In the genomic region with DNA sequence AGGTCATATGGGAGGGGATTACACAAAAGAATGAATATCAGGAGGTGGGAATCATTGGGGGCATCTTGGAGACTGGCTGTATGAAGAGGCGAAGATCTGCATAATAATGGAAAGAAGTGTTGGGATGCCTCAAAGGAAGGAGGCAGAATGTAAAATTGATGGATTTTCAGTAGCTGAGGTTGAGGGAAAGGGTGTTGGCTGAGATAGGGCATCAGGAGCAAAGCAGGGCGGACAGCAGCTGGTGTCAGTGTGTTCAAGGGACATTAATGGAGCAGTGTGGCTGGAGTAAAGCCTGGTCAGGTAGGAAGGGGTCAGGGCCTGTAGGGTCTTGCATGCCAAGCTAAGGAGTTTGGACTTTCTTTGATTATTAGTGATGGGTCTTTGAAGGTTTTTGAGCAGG, we compare ENCODE assay signal across 13 cellular contexts.
DNase-seq lines count a peak whose midpoint lies in the region; ATAC-seq and TF ChIP-seq lines count a peak whose summit lies in the region.
"Had no signal": no experiment of that assay in that cellular context is flagged by ENCODE, and none has a peak within 500 bp of the region (broad histone marks: within the 10 kb centered on the region; RNA-seq: fewer than 3 reads in every experiment).

No MANE protein-coding gene starts in this region.

- H2AFZ ChIP-seq in GM23338 = no peak overlapping the region

- H3K27me3 Mint-ChIP-seq in CD14-positive monocyte (ENCODE audit: low read depth in 3 of 3) (peaks cover 0 to 2% (median 1%) of the 10 kb centered on the region in 3 donors), GM23338 (ENCODE audit: insufficient read depth, low read depth, poor library complexity) (no peaks in the 10 kb centered on the region), naive B cell (no peaks in the 10 kb centered on the region)
- H3K27me3 Mint-ChIP-seq in activated T-helper 2 cell treated with anti-CD3 and anti-CD28 coated beads, Interferon-gamma antibody, Interleukin-2, Interleukin-4, amounts not matched to agents 10 μg/mL and 5 μg/mL and 100 μg/mL, durations not matched to agents 14 hours and 24 hours and 36 hours (ENCODE audit: low read depth) = no peaks in the 10 kb centered on the region

- peak overlapping the region; percentile 37 to 89 (median 58) for H3K27ac Mint-ChIP-seq in CD14-positive monocyte
- no peak overlapping the region for H3K27ac Mint-ChIP-seq in GM23338
- H3K27ac Mint-ChIP-seq in activated T-helper 2 cell treated with anti-CD3 and anti-CD28 coated beads, Interferon-gamma antibody, Interleukin-2, Interleukin-4, amounts not matched to agents 10 μg/mL and 5 μg/mL and 100 μg/mL, durations not matched to agents 14 hours and 24 hours and 36 hours = peak overlapping the region; percentile 34
- H3K27ac Mint-ChIP-seq in naive B cell = peak overlapping the region; percentile 61 to 93 (median 88)

- no peak overlapping the region for H3K27ac ChIP-seq in GM23338 (ENCODE audit: low read depth)
- no peak overlapping the region for H3K27ac ChIP-seq in colonic mucosa
- no peak overlapping the region for H3K27ac ChIP-seq in thyroid gland

- H3K9me3 ChIP-seq in colonic mucosa (no peaks in the 10 kb centered on the region), thyroid gland (no peaks in the 10 kb centered on the region)
- H3K9me3 ChIP-seq: left lung had no signal

- ATAC-seq in GM23338 = no peak
- no peak for ATAC-seq in naive B cell (ENCODE audit: low read depth in 2 of 2)

- intact Hi-C loops in CD14-positive monocyte (cut with micrococcal nuclease) = no loop called here
- intact Hi-C loops in activated T-helper 2 cell treated with anti-CD3 and anti-CD28 coated beads, Interferon-gamma antibody, Interleukin-2, Interleukin-4, amounts not matched to agents 10 μg/mL and 5 μg/mL and 100 μg/mL, durations not matched to agents 14 hours and 24 hours and 36 hours (cut with micrococcal nuclease) = no loop called here
- intact Hi-C loops in colonic mucosa (cut with DNase I) = no loop called here
- intact Hi-C loops in thyroid gland (cut with DNase I) = no loop called here

- peaks cover 21% of the 10 kb centered on the region for H3K4me1 ChIP-seq in GM23338 (ENCODE audit: insufficient read depth)
- peaks cover 8% of the 10 kb centered on the region for H3K4me1 ChIP-seq in colonic mucosa
- H3K4me1 ChIP-seq in thyroid gland = peaks cover 12 to 37% of the 10 kb centered on the region in 2 donors

- no peak for TF ChIP-seq POLR2A in thyroid gland (IDR thresholded peaks at IDR 0.05)

- H3K9me2 ChIP-seq in GM23338 (ENCODE audit: insufficient read depth) = no peaks in the 10 kb centered on the region

- no peaks in the 10 kb centered on the region for H4K20me1 ChIP-seq in GM23338 (replicated peaks; ENCODE audit: insufficient read depth)

- H3K9me3 Mint-ChIP-seq in CD14-positive monocyte (peaks cover 0 to 4% (median 0%) of the 10 kb centered on the region in 7 donors), GM23338 (peaks cover 5% of the 10 kb centered on the region; the same call in 1 of the 3 replicates), naive B cell (peaks cover 0 to 5% (median 2%) of the 10 kb centered on the region in 7 donors)
- H3K9me3 Mint-ChIP-seq in activated T-helper 2 cell treated with anti-CD3 and anti-CD28 coated beads, Interferon-gamma antibody, Interleukin-2, Interleukin-4, amounts not matched to agents 10 μg/mL and 5 μg/mL and 100 μg/mL, durations not matched to agents 14 hours and 24 hours and 36 hours = peaks cover 11% of the 10 kb centered on the region

- 0 out of 2 replicates have a peak, but pooled peaks cover 4% of the 10 kb centered on the region for H3K79me2 ChIP-seq in GM23338 (replicated peaks; ENCODE audit: insufficient read depth)

- 0 out of 2 replicates have a peak, but pooled peaks cover 3% of the 10 kb centered on the region for H3F3A ChIP-seq in GM23338 (replicated peaks; ENCODE audit: low read depth)

- H3K9ac ChIP-seq in colonic mucosa (ENCODE audit: low read depth in 2 of 2, low read length in 2 of 2) = no peak overlapping the region

- peak overlapping the region; percentile 49; the same call in 1 of the 2 replicates for H3K4me2 ChIP-seq in GM23338

- H3K4me3 ChIP-seq in GM23338 = no peak overlapping the region
- no peak overlapping the region for H3K4me3 ChIP-seq in colonic mucosa
- H3K4me3 ChIP-seq in thyroid gland (replicated peaks in 1 of 3) = no peak overlapping the region
- H3K4me3 ChIP-seq: left lung had no signal

- DNase-seq in CD14-positive monocyte (ENCODE audit: low spot score) (no peak), GM23338 (ENCODE audit: low spot score) (no peak), naive B cell (no peak), colonic mucosa (no peak), HT-29 (ENCODE audit: low spot score) (no peak), thyroid gland (no peak)
- no peak for DNase-seq in activated T-helper 2 cell treated with anti-CD3 and anti-CD28 coated beads, Interferon-gamma antibody, Interleukin-2, Interleukin-4, amounts not matched to agents 10 μg/mL and 5 μg/mL and 100 μg/mL, durations not matched to agents 14 hours and 24 hours and 36 hours (ENCODE audit: low spot score)
- DNase-seq in activated CD8-positive, alpha-beta memory T cell treated with anti-CD3 and anti-CD28 coated beads for 24 hours = no peak
- DNase-seq: C1 segment of cervical spinal cord; head of caudate nucleus; left lung; NCI-H2107; stimulated activated CD4-positive, alpha-beta T cell treated with anti-CD3 and anti-CD28 coated beads, Interleukin-15, amount 100 ng/mL, for 24 hours had no signal

- H3K36me3 Mint-ChIP-seq in CD14-positive monocyte (peaks cover 4 to 5% of the 10 kb centered on the region in 2 donors), GM23338 (ENCODE audit: low read depth) (peaks cover 5% of the 10 kb centered on the region; the same call in 2 of the 3 replicates), naive B cell (peaks cover 7 to 9% of the 10 kb centered on the region in 2 donors)
- peaks cover 46% of the 10 kb centered on the region for H3K36me3 Mint-ChIP-seq in activated T-helper 2 cell treated with anti-CD3 and anti-CD28 coated beads, Interferon-gamma antibody, Interleukin-2, Interleukin-4, amounts not matched to agents 10 μg/mL and 5 μg/mL and 100 μg/mL, durations not matched to agents 14 hours and 24 hours and 36 hours (ENCODE audit: low read depth)

- WGBS in thyroid gland, 2 donors = 99% methylated on average over 2 of the region's 2 CpGs

- H3K4me1 Mint-ChIP-seq in CD14-positive monocyte (peaks cover 70% of the 10 kb centered on the region), GM23338 (peaks cover 27% of the 10 kb centered on the region), naive B cell (peaks cover 56 to 76% (median 73%) of the 10 kb centered on the region in 3 donors)
- peaks cover 69% of the 10 kb centered on the region for H3K4me1 Mint-ChIP-seq in activated T-helper 2 cell treated with anti-CD3 and anti-CD28 coated beads, Interferon-gamma antibody, Interleukin-2, Interleukin-4, amounts not matched to agents 10 μg/mL and 5 μg/mL and 100 μg/mL, durations not matched to agents 14 hours and 24 hours and 36 hours (ENCODE audit: low read depth)

- H3K4me3 Mint-ChIP-seq in CD14-positive monocyte (no peak overlapping the region), GM23338 (no peak overlapping the region), naive B cell (peak overlapping the region; percentile 42 to 88 (median 78))
- peak overlapping the region; percentile 14 for H3K4me3 Mint-ChIP-seq in activated T-helper 2 cell treated with anti-CD3 and anti-CD28 coated beads, Interferon-gamma antibody, Interleukin-2, Interleukin-4, amounts not matched to agents 10 μg/mL and 5 μg/mL and 100 μg/mL, durations not matched to agents 14 hours and 24 hours and 36 hours (ENCODE audit: low read depth)

- no peaks in the 10 kb centered on the region for H3K27me3 ChIP-seq in GM23338 (ENCODE audit: insufficient read depth)
- H3K27me3 ChIP-seq in colonic mucosa = no peaks in the 10 kb centered on the region
- no peaks in the 10 kb centered on the region for H3K27me3 ChIP-seq in thyroid gland
- H3K27me3 ChIP-seq: left lung had no signal

- no peak for TF ChIP-seq CTCF in CD14-positive monocyte (IDR thresholded peaks at IDR 0.05)
- TF ChIP-seq CTCF in GM23338 (conservative IDR thresholded peaks at IDR 0.05; ENCODE audit: low read depth in 2 of 2) = no peak
- no peak for TF ChIP-seq CTCF in colonic mucosa (IDR thresholded peaks at IDR 0.05)
- no peak for TF ChIP-seq CTCF in thyroid gland (IDR thresholded peaks at IDR 0.05)

- H3K36me3 ChIP-seq in GM23338 (ENCODE audit: insufficient read depth) = no peaks in the 10 kb centered on the region
- no peaks in the 10 kb centered on the region for H3K36me3 ChIP-seq in colonic mucosa
- H3K36me3 ChIP-seq in thyroid gland = no peaks in the 10 kb centered on the region
- H3K36me3 ChIP-seq: left lung had no signal

Comparison
In these comparisons a context has a peak if more than half of its experiments do, and no peak if none do; other contexts are left out.
1. H3K4me3 Mint-ChIP-seq: peak in activated T-helper 2 cell treated with anti-CD3 and anti-CD28 coated beads, Interferon-gamma antibody, Interleukin-2, Interleukin-4, amounts not matched to agents 10 μg/mL and 5 μg/mL and 100 μg/mL, durations not matched to agents 14 hours and 24 hours and 36 hours (single experiment) and naive B cell (8 of 8); none in CD14-positive monocyte (0 of 2) and GM23338 (single experiment).